In genomic region chr4:169624012-169624411, GRCh38 we compare ENCODE assay signal across 6 cellular contexts. TPM values are rescaled to one million over a fixed set of nuclear protein-coding genes. Genes with fewer than 3 reads are reported as not detected.
DNase-seq lines count a peak whose midpoint lies in the region; ATAC-seq and TF ChIP-seq lines count a peak whose summit lies in the region.
"Not testable (repeated sequence)": the region's sequence is repeated elsewhere in the genome, so short reads cannot be mapped to it uniquely, and the experiment has no call there.

No MANE protein-coding gene starts in this region.

- H3K36me3 Mint-ChIP-seq in activated T-cell treated with anti-CD3 and anti-CD28 coated beads, Interleukin-2, amount 50 U/mL, for 72 hours (ENCODE audit: insufficient read depth in 2 of 2); MCF 10A (ENCODE audit: insufficient read depth, unreplicated experiment); naive thymus-derived CD8-positive, alpha-beta T cell: not testable (repeated sequence)

- peaks cover 59% of the 10 kb centered on the region for H3K4me1 Mint-ChIP-seq in activated T-cell treated with anti-CD3 and anti-CD28 coated beads, Interleukin-2, amount 50 U/mL, for 72 hours (ENCODE audit: low read depth)
- H3K4me1 Mint-ChIP-seq in MCF 10A (ENCODE audit: insufficient read depth, unreplicated experiment): peaks cover 33% of the 10 kb centered on the region
- peaks cover 26 to 72% (median 66%) of the 10 kb centered on the region in 4 donors for H3K4me1 Mint-ChIP-seq in naive thymus-derived CD8-positive, alpha-beta T cell

- H3K4me1 ChIP-seq in OCI-LY7 (ENCODE audit: insufficient read depth, low read length, poor library complexity, severe bottlenecking) (peaks cover 26% of the 10 kb centered on the region), left ventricle myocardium inferior (peaks cover 83% of the 10 kb centered on the region), psoas muscle (peaks cover 42% of the 10 kb centered on the region)

- H3K4me2 ChIP-seq in OCI-LY7 (ENCODE audit: low read length): 0 out of 2 replicates have a peak overlapping the region, but pooled peaks have one; percentile 97

- not testable (repeated sequence) for H3K9me3 Mint-ChIP-seq in activated T-cell treated with anti-CD3 and anti-CD28 coated beads, Interleukin-2, amount 50 U/mL, for 72 hours; MCF 10A (ENCODE audit: unreplicated experiment); naive thymus-derived CD8-positive, alpha-beta T cell

- not testable (repeated sequence) for H3K4me3 ChIP-seq in OCI-LY7 (ENCODE audit: low read depth, low read length, poor library complexity, severe bottlenecking); left ventricle myocardium inferior; psoas muscle

- POLR2A ChIA-PET in OCI-LY7 (lab: Charles Lee): interaction anchor here (0.9 to 1.3 kb wide), 4 partner anchors 8 to 35 kb away, joined by 3 to 4 read pairs (median 3); no protein-coding TSS in a partner anchor
- POLR2A ChIA-PET in MCF 10A (lab: Yijun Ruan, JAX): interaction anchor here (1.1 to 2.4 kb wide), 3 partner anchors 20 to 41 kb away, joined by 3 to 21 read pairs (median 4); no protein-coding TSS in a partner anchor
- POLR2A ChIA-PET in naive thymus-derived CD8-positive, alpha-beta T cell (lab: Charles Lee): not testable (repeated sequence)

- H3K27me3 Mint-ChIP-seq in activated T-cell treated with anti-CD3 and anti-CD28 coated beads, Interleukin-2, amount 50 U/mL, for 72 hours (ENCODE audit: low read depth); MCF 10A (ENCODE audit: insufficient read depth, unreplicated experiment); naive thymus-derived CD8-positive, alpha-beta T cell: not testable (repeated sequence)

- not testable (repeated sequence) for H2AFZ ChIP-seq in OCI-LY7 (ENCODE audit: low read length)

- 61 to 68% (median 66%) methylated on average over 6 of the region's 6 CpGs for WGBS in psoas muscle, 3 donors

- not testable (repeated sequence) for ATAC-seq in activated T-cell treated with anti-CD3 and anti-CD28 coated beads, Interleukin-2, amount 50 U/mL, for 72 hours (replicated peaks in 1 of 2); naive thymus-derived CD8-positive, alpha-beta T cell; psoas muscle

- H4K20me1 ChIP-seq in OCI-LY7 (ENCODE audit: insufficient read depth, low read length): peaks cover 14% of the 10 kb centered on the region; the same call in 1 of the 2 replicates

- not testable (repeated sequence) for H3K27me3 ChIP-seq in left ventricle myocardium inferior (ENCODE audit: low read depth); psoas muscle (ENCODE audit: insufficient read depth in 3 of 3, low read length in 2 of 3)

- H3K9me2 ChIP-seq in OCI-LY7 (ENCODE audit: insufficient read depth, low read length): not testable (repeated sequence)

- DNase-seq in OCI-LY7 (ENCODE audit: low spot score); activated T-cell treated with anti-CD3 and anti-CD28 coated beads, Interleukin-2, amount 50 U/mL, for 72 hours; MCF 10A (ENCODE audit: unreplicated experiment); left ventricle myocardium inferior; naive thymus-derived CD8-positive, alpha-beta T cell; psoas muscle: not testable (repeated sequence)

- H3K27ac ChIP-seq in OCI-LY7 (ENCODE audit: low read depth, low read length, poor library complexity, severe bottlenecking): not testable (repeated sequence)
- H3K27ac ChIP-seq in left ventricle myocardium inferior (replicated peaks): peak overlapping the region; percentile 34
- peak overlapping the region; percentile 95 for H3K27ac ChIP-seq in psoas muscle

- H3K4me3 Mint-ChIP-seq in activated T-cell treated with anti-CD3 and anti-CD28 coated beads, Interleukin-2, amount 50 U/mL, for 72 hours: peak overlapping the region in 1 of 2 donors; percentile 55
- H3K4me3 Mint-ChIP-seq in MCF 10A (ENCODE audit: unreplicated experiment): not testable (repeated sequence)
- H3K4me3 Mint-ChIP-seq in naive thymus-derived CD8-positive, alpha-beta T cell: peak overlapping the region in 1 of 10 donors; percentile 62

- not testable (repeated sequence) for H3K36me3 ChIP-seq in OCI-LY7 (ENCODE audit: insufficient read depth, low read length); left ventricle myocardium inferior; psoas muscle (ENCODE audit: insufficient read depth in 1 of 2, low read depth in 1 of 2)

- peak overlapping the region; percentile 91 for H3K27ac Mint-ChIP-seq in activated T-cell treated with anti-CD3 and anti-CD28 coated beads, Interleukin-2, amount 50 U/mL, for 72 hours
- H3K27ac Mint-ChIP-seq in MCF 10A (ENCODE audit: low read depth, unreplicated experiment): peak overlapping the region; percentile 98
- H3K27ac Mint-ChIP-seq in naive thymus-derived CD8-positive, alpha-beta T cell: peak overlapping the region in 6 of 10 donors; percentile 10 to 99 (median 52)

- not testable (repeated sequence) for BruUV-seq in OCI-LY7 (replicated peaks; lab: Mats Ljungman, UMichigan); MCF 10A (replicated peaks; lab: Mats Ljungman, UMichigan)

- not testable (repeated sequence) for TF ChIP-seq CTCF in OCI-LY7 (conservative IDR thresholded peaks at IDR 0.05; ENCODE audit: low read length); MCF 10A (IDR thresholded peaks at IDR 0.05; ENCODE audit: unreplicated experiment); left ventricle myocardium inferior (IDR thresholded peaks at IDR 0.05; ENCODE audit: borderline replicate concordance); psoas muscle (IDR thresholded peaks at IDR 0.05)

- H3K9me3 ChIP-seq in OCI-LY7 (ENCODE audit: low read length); left ventricle myocardium inferior (replicated peaks); psoas muscle: not testable (repeated sequence)

- intact Hi-C loops in OCI-LY7 (cut with micrococcal nuclease; ENCODE audit: unreplicated experiment); MCF 10A (cut with micrococcal nuclease): not testable (repeated sequence)
- intact Hi-C loops in left ventricle myocardium inferior (cut with micrococcal nuclease): loop anchor here (5.0 kb wide), 1 partner anchor 33 kb away; no protein-coding TSS in a partner anchor
- intact Hi-C loops in psoas muscle (cut with DNase I): loop anchor here (2.0 to 5.0 kb wide), 2 partner anchors 31 to 403 kb away; partner anchors contain the start of gene MFAP3L (in 1 of the 2)

- H3K79me2 ChIP-seq in OCI-LY7 (ENCODE audit: insufficient read depth, low read depth, low read length): peaks cover 86% of the 10 kb centered on the region

- CTCF ChIA-PET in OCI-LY7 (lab: Charles Lee; ENCODE audit: unreplicated experiment): not testable (repeated sequence)
- CTCF ChIA-PET in MCF 10A (lab: Yijun Ruan, JAX): interaction anchor here (0.6 to 1.1 kb wide), 3 partner anchors 32 to 1471 kb away, joined by 3 read pairs; no protein-coding TSS in a partner anchor

RNA-seq across cellular contexts. Expression of gene CLCN3, which starts 3.6 kb away (rescaled TPM):
- total RNA-seq in OCI-LY7 (2014; rRNA removed; shearing (Covaris generic)): 17.8 and 23.0 TPM in 2 replicates
- total RNA-seq in OCI-LY7 (2022): 37.5 and 42.0 TPM in 2 replicates
- total RNA-seq in activated T-cell treated with anti-CD3 and anti-CD28 coated beads, Interleukin-2, amount 50 U/mL, for 72 hours: 10 to 100 TPM; 28.7 to 31.1 TPM
- total RNA-seq in MCF 10A (2022): 56.0 and 67.8 TPM in 2 replicates
- 54.1 TPM for total RNA-seq in left ventricle myocardium inferior
- total RNA-seq in naive thymus-derived CD8-positive, alpha-beta T cell: 10 to 100 TPM; 32.8 to 36.1 TPM
- 10 to 100 TPM; 11.2 to 11.8 (median 11.8) TPM for polyA plus RNA-seq in naive thymus-derived CD8-positive, alpha-beta T cell
- total RNA-seq in psoas muscle: 10 to 100 TPM; 24.3 to 32.3 (median 25.6) TPM
- 10 to 100 TPM in 2 of 3 donors, 1 to 10 TPM in 1; 7.9 to 23.5 (median 10.5) TPM for polyA plus RNA-seq in psoas muscle

RNA-seq across cellular contexts. Expression of gene NEK1, which starts 11.6 kb away (rescaled TPM):
- total RNA-seq in OCI-LY7 (2014; rRNA removed; shearing (Covaris generic)): 7.4 and 7.9 TPM in 2 replicates
- 26.2 and 27.5 TPM in 2 replicates for total RNA-seq in OCI-LY7 (2022)
- total RNA-seq in activated T-cell treated with anti-CD3 and anti-CD28 coated beads, Interleukin-2, amount 50 U/mL, for 72 hours: 10 to 100 TPM; 15.1 to 15.7 TPM
- total RNA-seq in MCF 10A (2022): 15.5 and 17.2 TPM in 2 replicates
- total RNA-seq in left ventricle myocardium inferior: 15.5 TPM
- total RNA-seq in naive thymus-derived CD8-positive, alpha-beta T cell: 10 to 100 TPM; 17.3 to 19.5 TPM
- polyA plus RNA-seq in naive thymus-derived CD8-positive, alpha-beta T cell: 1 to 10 TPM; 7.1 to 9.0 (median 8.4) TPM
- total RNA-seq in psoas muscle: 1 to 10 TPM; 7.6 to 8.8 (median 8.3) TPM
- polyA plus RNA-seq in psoas muscle: 1 to 10 TPM; 3.0 to 3.6 (median 3.4) TPM
